21 cellular contexts compared by ENCODE assay signal in genomic region chr1:10843697-10844096, GRCh38. TPM values are rescaled to one million over a fixed set of nuclear protein-coding genes. Genes with fewer than 3 reads are reported as not detected.
DNase-seq lines count a peak whose midpoint lies in the region; ATAC-seq, FAIRE-seq and TF ChIP-seq lines count a peak whose summit lies in the region.
"Had no signal": no experiment of that assay in that cellular context is flagged by ENCODE, and none has a peak within 500 bp of the region (broad histone marks: within the 10 kb centered on the region; RNA-seq: fewer than 3 reads in every experiment).

No MANE protein-coding gene starts in this region.

- no peak for TF ChIP-seq POLR2A in K562 (conservative IDR thresholded peaks at IDR 0.05)

- no peak for FAIRE-seq in K562 (lab: Jason Lieb, UNC)
- FAIRE-seq: A549, D721Med, G401.6, GM12891, GM19239 had no signal

- H3K9me1 ChIP-seq in K562 (ENCODE audit: control insufficient read depth, insufficient read depth, low read length), result no peaks in the 10 kb centered on the region

- POLR2A ChIA-PET in HEK293 (lab: Yijun Ruan, JAX), result no interaction called here
- POLR2A ChIA-PET in K562 (lab: Yijun Ruan, JAX), result interaction anchor here (0.6 to 1.1 kb wide), 3 partner anchors 9 to 13 kb away, joined by 3 to 4 read pairs (median 3); no protein-coding TSS in a partner anchor

- H3K27me3 ChIP-seq in K562 (ENCODE audit: control insufficient read depth in 2 of 2, insufficient read depth in 2 of 2, low read length in 2 of 2), result peaks cover 19 to 57% of the 10 kb centered on the region in 2 experiments; a peak in 4 of 5 replicates

- no peak for ATAC-seq in K562
- ATAC-seq: A549; CD8-positive, alpha-beta T cell had no signal

- no peaks in the 10 kb centered on the region for H3K79me2 ChIP-seq in K562 (ENCODE audit: control insufficient read depth, insufficient read depth, low read length)

- no peak overlapping the region for H3K9ac ChIP-seq in K562 (ENCODE audit: insufficient read depth in 1 of 2, low read depth in 2 of 2, low read length in 2 of 2)
- H3K9ac ChIP-seq: BLaER1 treated with 17β-estradiol and CSF1 and Interleukin-3, amounts not matched to agents 10 nM and 100 nM had no signal

- peaks cover 9% of the 10 kb centered on the region; the same call in 1 of the 2 replicates for H4K20me1 ChIP-seq in K562 (replicated peaks; ENCODE audit: control insufficient read depth, insufficient read depth, low read length)
- H4K20me1 ChIP-seq: BLaER1 treated with 17β-estradiol and CSF1 and Interleukin-3, amounts not matched to agents 10 nM and 100 nM had no signal

- H3K4me2 ChIP-seq in K562 (ENCODE audit: insufficient read depth, low read length), result no peak overlapping the region
- H3K4me2 ChIP-seq: A549; BLaER1 treated with 17β-estradiol and CSF1 and Interleukin-3, amounts not matched to agents 10 nM and 100 nM had no signal

- peak; percentile 21 for DNase-seq in DMS53 (lab: John Stamatoyannopoulos, UW)
- DNase-seq in DMS53 treated with DMSO at 0.1 percent for 48 hours (lab: John Stamatoyannopoulos, UW; ENCODE audit: unreplicated experiment), result no peak
- DNase-seq in K562 (ENCODE audit: extremely low read depth in 1 of 4, low spot score in 3 of 4), result no peak
- DNase-seq in germinal center (ENCODE audit: low spot score), result no peak
- no peak for DNase-seq in RPMI8226
- DNase-seq: AML-193; Caco-2; Calu3; CD4-positive, alpha-beta T cell; CD8-positive, alpha-beta T cell; DMS79 treated with DMSO at 0.1 percent for 48 hours; GF-D8 had no signal

- H3K4me1 ChIP-seq in HEK293 (ENCODE audit: control insufficient read depth, insufficient read depth, low read length) (no peaks in the 10 kb centered on the region), K562 (replicated peaks in 1 of 2; ENCODE audit: control insufficient read depth in 2 of 2, insufficient read depth in 2 of 2, low read length in 2 of 2) (no peaks in the 10 kb centered on the region)
- H3K4me1 ChIP-seq: A549, Caco-2 had no signal

- no peak for TF ChIP-seq EP300 in K562 (IDR thresholded peaks at IDR 0.05; ENCODE audit: low read length)

- H2AFZ ChIP-seq in K562 (ENCODE audit: low read depth, low read length), result no peak overlapping the region

- no TSS peak for BruUV-seq in K562 (replicated peaks; lab: Mats Ljungman, UMichigan)

- no peak for TF ChIP-seq RAD21 in K562 (CRISPR knock-in tag; conservative IDR thresholded peaks at IDR 0.05 in 1 of 2, IDR thresholded peaks at IDR 0.05 in 1 of 2)

- CTCF ChIA-PET in HEK293 (lab: Yijun Ruan, JAX) (no interaction called here), K562 (lab: Yijun Ruan, JAX; ENCODE audit: low intra/inter-chr PET ratio) (no interaction called here)

- WGBS in K562 (ENCODE audit: insufficient coverage, low coverage, missing lambda C conversion rate), result 3% methylated on average over 2 of the region's 2 CpGs

- H3K27ac ChIP-seq in HEK293 (ENCODE audit: extremely low read depth, low read depth, low read length), result no peak overlapping the region
- no peak overlapping the region for H3K27ac ChIP-seq in K562 (ENCODE audit: extremely low read depth, low read depth, low read length)
- H3K27ac ChIP-seq: 22Rv1; A549; BLaER1 treated with 17β-estradiol and CSF1 and Interleukin-3, amounts not matched to agents 10 nM and 100 nM; C4-2B had no signal

- no peak for TF ChIP-seq CTCF in HEK293 (tag by site-specific recombination; IDR thresholded peaks at IDR 0.05)
- no peak for TF ChIP-seq CTCF in K562 (IDR thresholded peaks at IDR 0.05 in 2 of 3, conservative IDR thresholded peaks at IDR 0.05 in 1 of 3; ENCODE audit: insufficient read depth in 2 of 3, low read depth in 1 of 3, low read length in 3 of 3)

- intact Hi-C loops in K562 (cut with micrococcal nuclease), result no loop called here

- H3K9me3 ChIP-seq in HEK293 (ENCODE audit: control insufficient read depth, insufficient read depth, low read depth, low read length), result no peaks in the 10 kb centered on the region
- H3K9me3 ChIP-seq in K562 (replicated peaks; ENCODE audit: control insufficient read depth, insufficient read depth, low read depth, low read length), result no peaks in the 10 kb centered on the region
- H3K9me3 ChIP-seq: Caco-2 had no signal

- in situ Hi-C loops in K562 (cut with MboI), result no loop called here

- H3K4me3 ChIP-seq in HEK293 (ENCODE audit: low read depth, low read length) (no peak overlapping the region), K562 (no peak overlapping the region)
- H3K4me3 ChIP-seq: A549; BLaER1 treated with 17β-estradiol and CSF1 and Interleukin-3, amounts not matched to agents 10 nM and 100 nM had no signal

- H3K36me3 ChIP-seq in HEK293 (ENCODE audit: control insufficient read depth in 2 of 2, insufficient read depth in 1 of 2, low read length in 2 of 2) (no peaks in the 10 kb centered on the region), K562 (ENCODE audit: control insufficient read depth, insufficient read depth, low read length) (no peaks in the 10 kb centered on the region)
- H3K36me3 ChIP-seq: BLaER1 treated with 17β-estradiol and CSF1 and Interleukin-3, amounts not matched to agents 10 nM and 100 nM had no signal

TF ChIP-seq in HEK293, 187 proteins besides CTCF, POLR2A, EP300 and RAD21:
- peak; percentile 91 for TF ChIP-seq SETDB1 (IDR thresholded peaks at IDR 0.05; ENCODE audit: insufficient read length, low read length)
- TF ChIP-seq ZNF133 (tag by site-specific recombination; IDR thresholded peaks at IDR 0.05), result peak; percentile 99
- no peak for TF ChIP-seq ZNF830 (tag by site-specific recombination; IDR thresholded peaks at IDR 0.05; ENCODE audit: low read depth)

TF ChIP-seq in K562, 482 proteins besides CTCF, POLR2A, EP300 and RAD21:
- TF ChIP-seq ELF2 (CRISPR knock-in tag; IDR thresholded peaks at IDR 0.05) (no peak), TRIM28 (IDR thresholded peaks at IDR 0.05) (0 out of 2 replicates have a peak, but pooled peaks have one; percentile 24), GTF2E2 (tag; IDR thresholded peaks at IDR 0.05) (no peak), ZNF133 (CRISPR knock-in tag; IDR thresholded peaks at IDR 0.05) (no peak)
TF ChIP-seq in K562: peak in this region for 1.

RNA-seq across cellular contexts. Expression of gene CASZ1, which starts 47.3 kb away (rescaled TPM):
- 1.3 and 4.2 TPM in 2 replicates for total RNA-seq in K562 (2011; cell fraction: chromatin; rRNA removed; ENCODE audit: low replicate concordance)
- total RNA-seq in K562 (2011; cell fraction: nucleolus; rRNA removed), result 2.4 and 2.7 TPM in 2 replicates
- 2.3 and 3.1 TPM in 2 replicates for total RNA-seq in K562 (2011; cell fraction: nucleoplasm; rRNA removed)
- total RNA-seq in K562 (2014; rRNA removed) (1.1 and 2.2 TPM in 2 replicates), K562 (2014; rRNA removed; fragmentation: Illumina TruSeq; extraction: Trizol) (0.19 and 0.22 TPM in 2 replicates), K562 (2015; rRNA removed; fragmentation: Illumina TruSeq; extraction: Trizol) (0.64 and 0.87 TPM in 2 replicates), K562 (2021) (2.4 and 2.8 TPM in 2 replicates)
- polyA plus RNA-seq in K562 (2011; rRNA removed) (0.52 and 1.5 TPM in 2 replicates), K562 (2014; fragmentation: Illumina TruSeq; extraction: Trizol) (0.65 and 1.00 TPM in 2 replicates), K562 (2014; fragmentation: Nextera tagmentation; extraction: Ambion mirVana) (under 1 TPM in 1 of 2 experiments, not detected in 1; 0.01 TPM), K562 (2014; rRNA removed) (3.1 and 4.0 TPM in 2 replicates)
- polyA plus RNA-seq in K562 (2011; cell fraction: cytosol; rRNA removed), result 1.1 and 1.2 TPM in 2 replicates
- 2.4 and 3.4 TPM in 2 replicates for polyA plus RNA-seq in K562 (2011; cell fraction: nucleus; rRNA removed)
- 0.77 and 2.0 TPM in 2 replicates for polyA plus RNA-seq in K562 (2012)
- polyA minus RNA-seq in K562 (2011; rRNA and poly(A)+ RNA removed), result 0.53 and 0.69 TPM in 2 replicates
- 0.38 and 1.0 TPM in 2 replicates for polyA minus RNA-seq in K562 (2011; cell fraction: cytosol; rRNA and poly(A)+ RNA removed)
- polyA minus RNA-seq in K562 (2011; cell fraction: nucleus; rRNA and poly(A)+ RNA removed), result 1.9 and 2.1 TPM in 2 replicates
